In genomic region chr20:3390759-3391500, GRCh38 we compare ENCODE assay signal across 28 cellular contexts. TPM values are rescaled to one million over a fixed set of nuclear protein-coding genes. Genes with fewer than 3 reads are reported as not detected.
A peak's percentile ranks its signal among the peaks of the same experiment; 100 is the strongest.
DNase-seq lines count a peak whose midpoint lies in the region; ATAC-seq, FAIRE-seq and TF ChIP-seq lines count a peak whose summit lies in the region.
"Had no signal": no experiment of that assay in that cellular context is flagged by ENCODE, and none has a peak within 500 bp of the region (broad histone marks: within the 10 kb centered on the region; RNA-seq: fewer than 3 reads in every experiment).

No MANE protein-coding gene starts in this region.

- no peak for TF ChIP-seq POLR2A in HepG2 (IDR thresholded peaks at IDR 0.05; ENCODE audit: insufficient read depth in 1 of 2, low read depth in 2 of 2, low read length in 2 of 2)
- no peak for TF ChIP-seq POLR2A in thyroid gland (IDR thresholded peaks at IDR 0.05)

- intact Hi-C loops in HepG2 (cut with micrococcal nuclease; ENCODE audit: unreplicated experiment) = no loop called here
- intact Hi-C loops in thyroid gland (cut with DNase I) = no loop called here

- no peaks in the 10 kb centered on the region for H3K9me3 Mint-ChIP-seq in natural killer cell treated with Interleukin-12 subunit alpha and Interleukin-12 subunit beta and Interleukin-15 and Interleukin-18, amount 100 ng/mL, for 72 hours

- H3K4me3 ChIP-seq in HepG2 (replicated peaks in 1 of 3; ENCODE audit: insufficient read depth in 1 of 3, low read depth in 2 of 3, low read length in 3 of 3) (no peak overlapping the region), thyroid gland (replicated peaks in 1 of 3) (no peak overlapping the region)
- H3K4me3 ChIP-seq: hepatocyte, upper lobe of left lung had no signal

- no peak for TF ChIP-seq CTCF in HepG2 (CRISPR knock-in tag; IDR thresholded peaks at IDR 0.05)
- TF ChIP-seq CTCF in thyroid gland (IDR thresholded peaks at IDR 0.05) = no peak

- peaks cover 0 to 3% of the 10 kb centered on the region in 2 donors for H3K4me1 Mint-ChIP-seq in natural killer cell treated with Interleukin-12 subunit alpha and Interleukin-12 subunit beta and Interleukin-15 and Interleukin-18, amount 100 ng/mL, for 72 hours (ENCODE audit: low read depth in 2 of 2)
- H3K4me1 Mint-ChIP-seq: mesothelial cell of epicardium had no signal

- H3K36me3 Mint-ChIP-seq in natural killer cell treated with Interleukin-12 subunit alpha and Interleukin-12 subunit beta and Interleukin-15 and Interleukin-18, amount 100 ng/mL, for 72 hours = peaks cover 4% of the 10 kb centered on the region

- ATAC-seq in HepG2 (no peak), HG03460 (IDR thresholded peaks at IDR 0.05; ENCODE audit: unreplicated experiment) (no peak)
- no peak for ATAC-seq in natural killer cell treated with Interleukin-12 subunit alpha and Interleukin-12 subunit beta and Interleukin-15 and Interleukin-18, amount 100 ng/mL, for 72 hours
- ATAC-seq: activated T-cell treated with anti-CD3 and anti-CD28 coated beads, Interleukin-2, amount 50 U/mL, for 4 hours had no signal

- DNase-seq in DMS53 (lab: John Stamatoyannopoulos, UW) (peak; percentile 22), DMS53 treated with DMSO at 0.1 percent for 48 hours (lab: John Stamatoyannopoulos, UW; ENCODE audit: unreplicated experiment) (no peak), globus pallidus (ENCODE audit: low spot score) (peak; percentile 57), HepG2 (ENCODE audit: low spot score) (no peak), thyroid gland (peak; percentile 9 to 12)
- no peak for DNase-seq in stimulated activated CD4-positive, alpha-beta T cell treated with anti-CD3 and anti-CD28 coated beads, Interleukin-15, amount 100 ng/mL, for 24 hours
- no peak for DNase-seq in natural killer cell treated with Interleukin-12 subunit alpha and Interleukin-12 subunit beta and Interleukin-15 and Interleukin-18, amount 100 ng/mL, for 72 hours (ENCODE audit: low spot score)
- DNase-seq: 8988T; activated B cell treated with CpG ODN at 0.5 μM for 24 hours; activated naive CD4-positive, alpha-beta T cell treated with anti-CD3 and anti-CD28 coated beads, Interleukin-2, amount 50 U/mL, for 16 hours; activated T-cell treated with anti-CD3 and anti-CD28 coated beads, Interleukin-2, amount 50 U/mL, for 4 hours; aorta; BE2C; Caco-2; islet precursor cell; Karpas-422; NCI-H1048; NCI-H2107; NCI-H524; retina; SIG-M5; stimulated activated naive CD4-positive, alpha-beta T cell; upper lobe of left lung had no signal

- H3K27me3 ChIP-seq in HepG2 (ENCODE audit: control insufficient read depth in 1 of 2, insufficient read depth in 2 of 2, low read length in 2 of 2) = no peaks in the 10 kb centered on the region
- no peaks in the 10 kb centered on the region for H3K27me3 ChIP-seq in thyroid gland
- H3K27me3 ChIP-seq: BE2C, hepatocyte, upper lobe of left lung had no signal

- no peak overlapping the region for H3K4me3 Mint-ChIP-seq in natural killer cell treated with Interleukin-12 subunit alpha and Interleukin-12 subunit beta and Interleukin-15 and Interleukin-18, amount 100 ng/mL, for 72 hours
- H3K4me3 Mint-ChIP-seq: activated B cell treated with CpG ODN at 0.5 μM for 24 hours; activated T-cell treated with anti-CD3 and anti-CD28 coated beads, Interleukin-2, amount 50 U/mL, for 4 hours; mesothelial cell of epicardium had no signal

- H2AFZ ChIP-seq in HepG2 (ENCODE audit: low read length) = no peak overlapping the region
- H2AFZ ChIP-seq: hepatocyte had no signal

- no peak overlapping the region for H3K4me2 ChIP-seq in HepG2 (ENCODE audit: low read depth, low read length)
- H3K4me2 ChIP-seq: hepatocyte had no signal

- CTCF ChIA-PET in HepG2 (lab: Yijun Ruan, JAX; ENCODE audit: low intra/inter-chr PET ratio, low total read pairs) = no interaction called here

- no peak overlapping the region for H3K9ac ChIP-seq in HepG2 (ENCODE audit: insufficient read depth, low read depth, low read length)

- TF ChIP-seq RAD21 in HepG2 (CRISPR knock-in tag; IDR thresholded peaks at IDR 0.05) = no peak

- WGBS in HepG2 (ENCODE audit: low lambda C conversion rate) = 89% methylated on average over 3 of the region's 3 CpGs
- 87 to 88% methylated on average over 3 of the region's 3 CpGs for WGBS in thyroid gland, 2 donors

- peaks cover 6% of the 10 kb centered on the region; the same call in 1 of the 2 replicates for H4K20me1 ChIP-seq in HepG2 (ENCODE audit: insufficient read depth, low read length)

- peaks cover 0 to 2% of the 10 kb centered on the region in 2 donors for H3K27me3 Mint-ChIP-seq in natural killer cell treated with Interleukin-12 subunit alpha and Interleukin-12 subunit beta and Interleukin-15 and Interleukin-18, amount 100 ng/mL, for 72 hours
- H3K27me3 Mint-ChIP-seq: activated B cell treated with CpG ODN at 0.5 μM for 24 hours had no signal

- peaks cover 29% of the 10 kb centered on the region for H3K79me2 ChIP-seq in HepG2 (ENCODE audit: insufficient read depth, low read length)

- H3K9me3 ChIP-seq in HepG2 (ENCODE audit: low read length) = peaks cover 5% of the 10 kb centered on the region; the same call in 1 of the 2 replicates
- no peaks in the 10 kb centered on the region for H3K9me3 ChIP-seq in thyroid gland
- H3K9me3 ChIP-seq: BE2C had no signal

- POLR2A ChIA-PET in HepG2 (lab: Yijun Ruan, JAX) = no interaction called here

- H3K27ac Mint-ChIP-seq in natural killer cell treated with Interleukin-12 subunit alpha and Interleukin-12 subunit beta and Interleukin-15 and Interleukin-18, amount 100 ng/mL, for 72 hours = no peak overlapping the region
- H3K27ac Mint-ChIP-seq: activated B cell treated with CpG ODN at 0.5 μM for 24 hours, mesothelial cell of epicardium had no signal

- H3K4me1 ChIP-seq in HepG2 (ENCODE audit: insufficient read depth, low read length) (peaks cover 10% of the 10 kb centered on the region), thyroid gland (peaks cover 9 to 12% of the 10 kb centered on the region in 2 donors)
- H3K4me1 ChIP-seq: BE2C, Caco-2 had no signal

- no TSS peak for BruUV-seq in HepG2 (replicated peaks; lab: Mats Ljungman, UMichigan)

- in situ Hi-C loops in HepG2 (cut with HindIII; ENCODE audit: extremely low pct_ligation_motif_present, low pct_unique_long_range_greater_than_20kb) = no loop called here

- H3K27ac ChIP-seq in HepG2 (ENCODE audit: extremely low read length, insufficient read depth, low read length) (no peak overlapping the region), thyroid gland (no peak overlapping the region)
- H3K27ac ChIP-seq: hepatocyte, upper lobe of left lung had no signal

- peak; percentile 34 for FAIRE-seq in HepG2 (lab: Jason Lieb, UNC)
- FAIRE-seq: H1 had no signal

- no peak for TF ChIP-seq EP300 in HepG2 (IDR thresholded peaks at IDR 0.05; ENCODE audit: low read depth in 2 of 2, low read length in 2 of 2)
- TF ChIP-seq EP300 in HepG2 (CRISPR knock-in tag; IDR thresholded peaks at IDR 0.05; ENCODE audit: borderline replicate concordance) = no peak

- no peaks in the 10 kb centered on the region for H3K36me3 ChIP-seq in HepG2 (replicated peaks in 1 of 2; ENCODE audit: control insufficient read depth in 1 of 2, insufficient read depth in 2 of 2, low read length in 2 of 2)
- no peaks in the 10 kb centered on the region for H3K36me3 ChIP-seq in thyroid gland
- H3K36me3 ChIP-seq: BE2C, upper lobe of left lung had no signal

TF ChIP-seq in HepG2, 621 proteins besides CTCF, POLR2A, EP300 and RAD21 (continues in another document):
- TF ChIP-seq USF2 (IDR thresholded peaks at IDR 0.05; ENCODE audit: low read depth, low read length) (no peak), USF2 (CRISPR knock-in tag; IDR thresholded peaks at IDR 0.05; ENCODE audit: borderline replicate concordance) (peak; percentile 56; the same call in 1 of the 2 replicates), HIVEP1 (CRISPR knock-in tag; IDR thresholded peaks at IDR 0.05) (no peak)

RNA-seq across cellular contexts. Expression of gene DNAAF9, which starts 16.5 kb away (rescaled TPM):
- total RNA-seq in HepG2 (2016; rRNA removed; fragmentation: Illumina TruSeq; extraction: Trizol) = 10.5 and 11.7 TPM in 2 replicates
- 3.4 and 3.7 TPM in 2 replicates for total RNA-seq in HepG2 (2016; cell fraction: cytosol; rRNA removed; fragmentation: Illumina TruSeq; extraction: Trizol; ENCODE audit: low read depth)
- total RNA-seq in HepG2 (2016; cell fraction: insoluble cytoplasmic fraction; rRNA removed; fragmentation: Illumina TruSeq; extraction: Trizol) = 9.8 and 10.6 TPM in 2 replicates
- total RNA-seq in HepG2 (2016; cell fraction: membrane; rRNA removed; fragmentation: Illumina TruSeq; extraction: Trizol) = 4.5 and 5.3 TPM in 2 replicates
- 14.3 and 16.7 TPM in 2 replicates for total RNA-seq in HepG2 (2016; cell fraction: nucleus; rRNA removed; fragmentation: Illumina TruSeq; extraction: Trizol)
- 14.9 and 16.6 TPM in 2 replicates for polyA plus RNA-seq in HepG2 (2011; rRNA removed)
- 8.5 and 11.1 TPM in 2 replicates for polyA plus RNA-seq in HepG2 (2011; cell fraction: cytosol; rRNA removed)
- 31.2 and 31.3 TPM in 2 replicates for polyA plus RNA-seq in HepG2 (2011; cell fraction: nucleus; rRNA removed)
- 12.6 and 13.0 TPM in 2 replicates for polyA plus RNA-seq in HepG2 (2012)
- 0.98 and 1.1 TPM in 2 replicates for polyA plus RNA-seq in HepG2 (2016; cell fraction: cytosol; fragmentation: Illumina TruSeq; extraction: Trizol; ENCODE audit: low read depth)
- polyA plus RNA-seq in HepG2 (2016; cell fraction: insoluble cytoplasmic fraction; fragmentation: Illumina TruSeq; extraction: Trizol; ENCODE audit: low read depth) = 6.4 and 6.6 TPM in 2 replicates
- 1.7 and 1.8 TPM in 2 replicates for polyA plus RNA-seq in HepG2 (2016; cell fraction: membrane; fragmentation: Illumina TruSeq; extraction: Trizol; ENCODE audit: low read depth)
- polyA plus RNA-seq in HepG2 (2016; cell fraction: nucleus; fragmentation: Illumina TruSeq; extraction: Trizol; ENCODE audit: insufficient read depth, low read depth) = 20.6 and 23.6 TPM in 2 replicates
- 0.02 and 24.0 TPM in 2 replicates for polyA minus RNA-seq in HepG2 (2011; rRNA and poly(A)+ RNA removed; ENCODE audit: low replicate concordance)
- polyA minus RNA-seq in HepG2 (2011; cell fraction: cytosol; rRNA and poly(A)+ RNA removed) = 11.3 and 14.0 TPM in 2 replicates
- polyA minus RNA-seq in HepG2 (2011; cell fraction: nucleus; rRNA and poly(A)+ RNA removed) = 30.6 and 35.8 TPM in 2 replicates
- 10 to 100 TPM; 18.0 to 29.8 (median 22.5) TPM for total RNA-seq in thyroid gland
- total RNA-seq in natural killer cell treated with Interleukin-12 subunit alpha and Interleukin-12 subunit beta and Interleukin-15 and Interleukin-18, amount 100 ng/mL, for 72 hours = 1 to 10 TPM; 2.4 to 3.9 TPM
- total RNA-seq: Caco-2, HT-29 had no signal

Comparison
In these comparisons a context has a peak if more than half of its experiments do, and no peak if none do; other contexts are left out.
1. DNase-seq: peak in DMS53 (single experiment), globus pallidus (single experiment) and thyroid gland (2 of 2); none in DMS53 treated with DMSO at 0.1 percent for 48 hours (single experiment), HepG2 (single experiment), stimulated activated CD4-positive, alpha-beta T cell treated with anti-CD3 and anti-CD28 coated beads, Interleukin-15, amount 100 ng/mL, for 24 hours (single experiment) and natural killer cell treated with Interleukin-12 subunit alpha and Interleukin-12 subunit beta and Interleukin-15 and Interleukin-18, amount 100 ng/mL, for 72 hours (single experiment).